In genomic region chr20:36549942-36550796, GRCh38 we compare ENCODE assay signal across 19 cellular contexts. TPM values are rescaled to one million over a fixed set of nuclear protein-coding genes. Genes with fewer than 3 reads are reported as not detected.
DNase-seq lines count a peak whose midpoint lies in the region; ATAC-seq, FAIRE-seq and TF ChIP-seq lines count a peak whose summit lies in the region.
"Had no signal": no experiment of that assay in that cellular context is flagged by ENCODE, and none has a peak within 500 bp of the region (broad histone marks: within the 10 kb centered on the region; RNA-seq: fewer than 3 reads in every experiment).

No MANE protein-coding gene starts in this region.

- H3K27ac ChIP-seq in breast epithelium (peak overlapping the region; percentile 54 to 68), heart right ventricle (peak overlapping the region in 9 of 10 donors; percentile 14 to 71 (median 51)), osteoblast (ENCODE audit: low read depth, low read length) (peak overlapping the region; percentile 12), aorta (ENCODE audit: low read depth in 1 of 2, low read length in 2 of 2) (peak overlapping the region in 1 of 2 donors; percentile 48)
- H3K27ac ChIP-seq: PC-9 had no signal

- BruUV-seq in MCF 10A (replicated peaks; lab: Mats Ljungman, UMichigan): no TSS peak

- H4K20me1 ChIP-seq in osteoblast (ENCODE audit: insufficient read depth, low read length): peaks cover 48% of the 10 kb centered on the region

- POLR2A ChIA-PET in MCF 10A (lab: Yijun Ruan, JAX): interaction anchor here (0.6 kb wide), 1 partner anchor 337 kb away, joined by 4 read pairs; no protein-coding TSS in a partner anchor

- 70 to 71% methylated on average over 17 of the region's 17 CpGs for WGBS in heart right ventricle, 2 donors
- 24 to 29% methylated on average over 16 to 17 of the region's 17 CpGs for WGBS in aorta, 2 donors

- H3K9me3 Mint-ChIP-seq in MCF 10A (ENCODE audit: unreplicated experiment): no peaks in the 10 kb centered on the region
- H3K9me3 Mint-ChIP-seq: activated naive CD8-positive, alpha-beta T cell treated with anti-CD3 and anti-CD28 coated beads, Interleukin-2, amount 50 U/mL, for 24 hours; dendritic cell treated with granulocyte-macrophage colony-stimulating factor and Interleukin-4, amounts not matched to agents 40 ng/mL and 50 ng/mL, for 4 days; immature natural killer cell; stimulated activated naive CD8-positive, alpha-beta T cell treated with anti-CD3 and anti-CD28 coated beads, Interleukin-15, Interleukin-2, amounts not matched to agents 100 ng/mL and 50 ng/mL, for 24 hours had no signal

- no peak overlapping the region for H3K27ac Mint-ChIP-seq in MCF 10A (ENCODE audit: low read depth, unreplicated experiment)
- H3K27ac Mint-ChIP-seq: activated naive CD8-positive, alpha-beta T cell treated with anti-CD3 and anti-CD28 coated beads, Interleukin-2, amount 50 U/mL, for 24 hours; dendritic cell treated with granulocyte-macrophage colony-stimulating factor and Interleukin-4, amounts not matched to agents 40 ng/mL and 50 ng/mL, for 4 days; immature natural killer cell; stimulated activated naive CD8-positive, alpha-beta T cell treated with anti-CD3 and anti-CD28 coated beads, Interleukin-15, Interleukin-2, amounts not matched to agents 100 ng/mL and 50 ng/mL, for 24 hours had no signal

- ATAC-seq in heart right ventricle (peak; percentile 23 to 51 (median 42)), aorta (ENCODE audit: low FRiP score) (peak; percentile 53)
- ATAC-seq: activated naive CD8-positive, alpha-beta T cell treated with anti-CD3 and anti-CD28 coated beads, Interleukin-2, amount 50 U/mL, for 24 hours had no signal

- H3K36me3 Mint-ChIP-seq in MCF 10A (ENCODE audit: insufficient read depth, unreplicated experiment): no peaks in the 10 kb centered on the region
- H3K36me3 Mint-ChIP-seq: immature natural killer cell had no signal

- DNase-seq in breast epithelium (ENCODE audit: low spot score in 2 of 2): no peak
- no peak for DNase-seq in MCF 10A (ENCODE audit: unreplicated experiment)
- peak; percentile 30 to 59 for DNase-seq in heart right ventricle
- DNase-seq in osteoblast (ENCODE audit: insufficient read length, low spot score, missing footprints): peak; percentile 68
- DNase-seq in aorta: peak in 1 of 2 donors; percentile 79
- no peak for DNase-seq in epidermal melanocyte (ENCODE audit: insufficient read length, low spot score)
- DNase-seq in GM20000 (ENCODE audit: low spot score): no peak
- DNase-seq in D721Med (ENCODE audit: insufficient read length, low spot score): no peak
- DNase-seq: activated CD4-positive, CD25-positive, alpha-beta regulatory T cell treated with anti-CD3 and anti-CD28 coated beads, Interleukin-2, amount 50 U/mL, for 72 hours; activated naive CD8-positive, alpha-beta T cell treated with anti-CD3 and anti-CD28 coated beads, Interleukin-2, amount 50 U/mL, for 24 hours; activated T-cell treated with anti-CD3 and anti-CD28 coated beads for 4 hours; foreskin fibroblast; immature natural killer cell; NCI-H345; PC-9; T-helper 1 cell had no signal

- intact Hi-C loops in breast epithelium (cut with DNase I; ENCODE audit: low total_unique reads): no loop called here
- intact Hi-C loops in MCF 10A (cut with micrococcal nuclease): loop anchor here (10.0 kb wide), 1 partner anchor 365 kb away; no protein-coding TSS in a partner anchor
- intact Hi-C loops in heart right ventricle (cut with DNase I): loop anchor here in 3 of 10 donors (10.0 kb wide), 3 partner anchors 85 to 335 kb away; no protein-coding TSS in a partner anchor
- intact Hi-C loops in aorta (cut with DNase I): no loop called here

- H3K9me3 ChIP-seq in breast epithelium (no peaks in the 10 kb centered on the region), heart right ventricle (no peaks in the 10 kb centered on the region), osteoblast (ENCODE audit: low read depth, low read length) (no peaks in the 10 kb centered on the region), aorta (ENCODE audit: control insufficient read depth, low read length) (no peaks in the 10 kb centered on the region)

- no peak overlapping the region for H3K4me2 ChIP-seq in osteoblast (ENCODE audit: insufficient read depth, low read length)
- H3K4me2 ChIP-seq: PC-9 had no signal

- H3K4me3 Mint-ChIP-seq in MCF 10A (ENCODE audit: unreplicated experiment): no peak overlapping the region
- H3K4me3 Mint-ChIP-seq: activated naive CD8-positive, alpha-beta T cell treated with anti-CD3 and anti-CD28 coated beads, Interleukin-2, amount 50 U/mL, for 24 hours; dendritic cell treated with granulocyte-macrophage colony-stimulating factor and Interleukin-4, amounts not matched to agents 40 ng/mL and 50 ng/mL, for 4 days; immature natural killer cell; stimulated activated naive CD8-positive, alpha-beta T cell treated with anti-CD3 and anti-CD28 coated beads, Interleukin-15, Interleukin-2, amounts not matched to agents 100 ng/mL and 50 ng/mL, for 24 hours had no signal

- no peak overlapping the region for H2AFZ ChIP-seq in osteoblast (ENCODE audit: low read length)
- H2AFZ ChIP-seq: PC-9 had no signal

- FAIRE-seq in D721Med (lab: Jason Lieb, UNC): no peak
- FAIRE-seq: A204.1 had no signal

- TF ChIP-seq CTCF in breast epithelium (IDR thresholded peaks at IDR 0.05): no peak
- no peak for TF ChIP-seq CTCF in MCF 10A (IDR thresholded peaks at IDR 0.05; ENCODE audit: unreplicated experiment)
- no peak for TF ChIP-seq CTCF in heart right ventricle (IDR thresholded peaks at IDR 0.05)
- TF ChIP-seq CTCF in osteoblast (IDR thresholded peaks at IDR 0.05; ENCODE audit: extremely low read depth, low read depth, low read length): no peak
- no peak for TF ChIP-seq CTCF in GM20000 (IDR thresholded peaks at IDR 0.05; ENCODE audit: extremely low read depth, missing control alignments)
- TF ChIP-seq CTCF in D721Med (IDR thresholded peaks at IDR 0.05; ENCODE audit: insufficient read depth, missing control alignments): no peak

- peaks cover 19% of the 10 kb centered on the region for H3K79me2 ChIP-seq in osteoblast (ENCODE audit: insufficient read depth, low read length)

- CTCF ChIA-PET in MCF 10A (lab: Yijun Ruan, JAX): interaction anchor here (0.6 to 1.0 kb wide), 4 partner anchors 17 to 369 kb away, joined by 3 read pairs; no protein-coding TSS in a partner anchor

- no peaks in the 10 kb centered on the region for H3K27me3 Mint-ChIP-seq in MCF 10A (ENCODE audit: insufficient read depth, unreplicated experiment)
- H3K27me3 Mint-ChIP-seq: activated naive CD8-positive, alpha-beta T cell treated with anti-CD3 and anti-CD28 coated beads, Interleukin-2, amount 50 U/mL, for 24 hours; dendritic cell treated with granulocyte-macrophage colony-stimulating factor and Interleukin-4, amounts not matched to agents 40 ng/mL and 50 ng/mL, for 4 days; stimulated activated naive CD8-positive, alpha-beta T cell treated with anti-CD3 and anti-CD28 coated beads, Interleukin-15, Interleukin-2, amounts not matched to agents 100 ng/mL and 50 ng/mL, for 24 hours had no signal

- H3K4me1 ChIP-seq in breast epithelium (no peaks in the 10 kb centered on the region), heart right ventricle (peaks cover 2 to 59% (median 23%) of the 10 kb centered on the region in 9 donors), osteoblast (ENCODE audit: insufficient read depth, low read length) (no peaks in the 10 kb centered on the region), aorta (ENCODE audit: control insufficient read depth in 1 of 2, insufficient read depth in 2 of 2, low read length in 2 of 2) (no peaks in the 10 kb centered on the region)

- no peaks in the 10 kb centered on the region for H3K4me1 Mint-ChIP-seq in MCF 10A (ENCODE audit: insufficient read depth, unreplicated experiment)
- H3K4me1 Mint-ChIP-seq: activated naive CD8-positive, alpha-beta T cell treated with anti-CD3 and anti-CD28 coated beads, Interleukin-2, amount 50 U/mL, for 24 hours; immature natural killer cell had no signal

- H3K4me3 ChIP-seq in breast epithelium: no peak overlapping the region
- H3K4me3 ChIP-seq in heart right ventricle: no peak overlapping the region
- no peak overlapping the region for H3K4me3 ChIP-seq in osteoblast (ENCODE audit: insufficient read depth, low read length)
- H3K4me3 ChIP-seq in aorta (ENCODE audit: low read length in 2 of 2): no peak overlapping the region
- H3K4me3 ChIP-seq: PC-9 had no signal

- no peak for TF ChIP-seq POLR2A in breast epithelium (IDR thresholded peaks at IDR 0.05)

- H3K27me3 ChIP-seq in breast epithelium (no peaks in the 10 kb centered on the region), heart right ventricle (no peaks in the 10 kb centered on the region), osteoblast (ENCODE audit: insufficient read depth, low read length) (no peaks in the 10 kb centered on the region), aorta (ENCODE audit: control insufficient read depth in 1 of 2, insufficient read depth in 2 of 2, low read length in 1 of 2) (no peaks in the 10 kb centered on the region)

- no peaks in the 10 kb centered on the region for H3K36me3 ChIP-seq in breast epithelium
- peaks cover 0 to 47% (median 34%) of the 10 kb centered on the region in 9 donors for H3K36me3 ChIP-seq in heart right ventricle
- H3K36me3 ChIP-seq in osteoblast (ENCODE audit: insufficient read depth, low read length): peaks cover 47% of the 10 kb centered on the region
- H3K36me3 ChIP-seq in aorta (ENCODE audit: control insufficient read depth in 1 of 2, insufficient read depth in 2 of 2, low read length in 1 of 2): peaks cover 0 to 10% of the 10 kb centered on the region in 2 donors

RNA-seq across cellular contexts. Expression of gene MYL9, which starts 8.8 kb away (rescaled TPM):
- total RNA-seq in breast epithelium (100 to 1,000 TPM in 1 of 3 donors, 10 to 100 TPM in 2; 72.9 to 112 (median 91.8) TPM), MCF 10A (2022) (4.3 and 7.9 TPM in 2 replicates), heart right ventricle (1,000 to 10,000 TPM; 1,611 to 2,234 (median 1,868) TPM), osteoblast (135 and 141 TPM in 2 replicates), aorta (1,000 to 10,000 TPM; 2,086 to 3,222 TPM)
- polyA plus RNA-seq in heart right ventricle (1,000 to 10,000 TPM in 1 of 2 donors, 100 to 1,000 TPM in 1; 755 to 2,519 TPM), aorta (1,000 to 10,000 TPM; 1,693 to 2,621 TPM)

RNA-seq across cellular contexts. Expression of gene TGIF2, which starts 23.2 kb away (rescaled TPM):
- total RNA-seq in breast epithelium: 10 to 100 TPM in 2 of 3 donors, 1 to 10 TPM in 1; 9.9 to 14.3 (median 13.4) TPM
- 5.9 and 9.7 TPM in 2 replicates for total RNA-seq in MCF 10A (2022)
- total RNA-seq in heart right ventricle: 10 to 100 TPM in 1 of 10 donors, 1 to 10 TPM in 9; 5.2 to 13.8 (median 7.2) TPM
- polyA plus RNA-seq in heart right ventricle: 1 to 10 TPM; 2.9 to 4.5 TPM
- 9.7 and 10.9 TPM in 2 replicates for total RNA-seq in osteoblast
- 10 to 100 TPM; 11.8 to 12.8 TPM for total RNA-seq in aorta
- polyA plus RNA-seq in aorta: 1 to 10 TPM; 3.6 to 5.3 TPM

RNA-seq across cellular contexts. Expression of gene RAB5IF, which starts 55.4 kb away (rescaled TPM):
- total RNA-seq in breast epithelium: 10 to 100 TPM; 70.2 to 79.9 (median 77.7) TPM
- 112 and 125 TPM in 2 replicates for total RNA-seq in MCF 10A (2022)
- 10 to 100 TPM; 42.8 to 73.7 (median 49.2) TPM for total RNA-seq in heart right ventricle
- 100 to 1,000 TPM in 1 of 2 donors, 10 to 100 TPM in 1; 40.4 to 120 TPM for polyA plus RNA-seq in heart right ventricle
- total RNA-seq in osteoblast: 54.2 and 59.7 TPM in 2 replicates
- 10 to 100 TPM; 39.8 to 48.1 TPM for total RNA-seq in aorta
- 10 to 100 TPM; 52.1 to 71.0 TPM for polyA plus RNA-seq in aorta

Comparison
In these comparisons a context has a peak if more than half of its experiments do, and no peak if none do; other contexts are left out.
1. DNase-seq: peak in heart right ventricle (2 of 2) and osteoblast (single experiment); none in breast epithelium (0 of 2), MCF 10A (single experiment), epidermal melanocyte (single experiment), GM20000 (single experiment) and D721Med (single experiment).
2. RNA of gene MYL9, which starts 8.8 kb away (total RNA-seq): 2,086 to 3,222 TPM in aorta and 1,611 to 2,234 TPM in heart right ventricle; 135 to 141 TPM in osteoblast, 72.9 to 112 TPM in breast epithelium and 4.3 to 7.9 TPM in MCF 10A; every median in the first group is over 10 times any median in the second.